1 cellular context compared by ENCODE assay signal in genomic region chr1:183636783-183637182, GRCh38.
TF ChIP-seq lines count a peak whose summit lies in the region.

No MANE protein-coding gene starts in this region.

TF ChIP-seq in GM12878, 131 proteins besides CTCF, POLR2A, EP300 and RAD21:
- no peak for TF ChIP-seq SUZ12 (IDR thresholded peaks at IDR 0.05; ENCODE audit: unreplicated experiment)
- no peak for TF ChIP-seq STAT3 (IDR thresholded peaks at IDR 0.05; ENCODE audit: low read depth, low read length)
- no peak for TF ChIP-seq ZNF592 (IDR thresholded peaks at IDR 0.05)
- TF ChIP-seq EGR1 (IDR thresholded peaks at IDR 0.05; ENCODE audit: borderline replicate concordance in 1 of 2, low read depth in 2 of 2, low read length in 2 of 2), result no peak
- no peak for TF ChIP-seq BCLAF1 (IDR thresholded peaks at IDR 0.05)
